Comparison of ENCODE assay signal across 8 cellular contexts in the genomic region with DNA sequence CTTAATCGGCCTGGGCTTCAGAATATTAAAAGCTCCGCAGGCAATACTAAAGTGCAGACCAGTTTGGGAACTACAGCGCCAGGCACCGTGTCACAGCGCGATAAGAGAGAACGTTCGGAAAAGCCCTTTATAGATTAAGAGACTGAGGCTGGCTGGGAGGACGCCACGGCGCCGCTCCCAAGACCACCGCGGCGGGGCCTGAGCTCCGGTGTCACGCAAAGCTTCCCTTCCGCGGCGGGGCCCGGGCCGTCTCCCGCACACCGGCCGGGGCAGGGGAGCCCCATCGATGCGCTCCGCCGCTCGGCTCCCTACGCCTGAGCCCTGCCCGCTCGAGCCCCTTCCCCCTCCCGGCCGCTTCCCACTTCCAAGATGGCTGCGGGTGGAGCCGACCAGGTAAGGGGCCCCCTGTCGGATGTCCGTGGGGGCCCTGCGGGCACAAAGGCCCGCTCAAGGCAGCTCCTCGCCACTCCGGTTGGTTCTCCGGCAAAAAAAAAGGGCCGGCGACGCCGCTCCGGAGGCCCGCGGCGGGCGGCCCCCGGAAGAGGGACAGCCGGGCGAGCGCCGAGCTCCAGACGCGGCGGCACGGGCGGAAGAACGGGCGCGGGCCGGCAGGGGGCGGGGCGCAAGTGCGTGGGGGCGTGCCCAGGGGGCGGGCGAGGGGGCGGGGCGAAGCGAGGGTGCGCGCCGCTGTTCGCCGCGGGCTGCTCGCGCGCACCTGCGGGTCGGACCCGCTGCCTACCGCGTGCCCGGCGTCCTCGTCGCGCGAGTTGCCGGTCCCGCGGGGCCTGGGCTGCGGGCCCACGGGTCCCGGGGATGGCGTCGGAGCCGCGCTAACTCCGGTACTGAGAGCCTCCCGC. TPM values are rescaled to one million over a fixed set of nuclear protein-coding genes. Genes with fewer than 3 reads are reported as not detected.
A peak's percentile ranks its signal among the peaks of the same experiment; 100 is the strongest.
DNase-seq lines count a peak whose midpoint lies in the region; ATAC-seq and TF ChIP-seq lines count a peak whose summit lies in the region.

A gene with protein sequence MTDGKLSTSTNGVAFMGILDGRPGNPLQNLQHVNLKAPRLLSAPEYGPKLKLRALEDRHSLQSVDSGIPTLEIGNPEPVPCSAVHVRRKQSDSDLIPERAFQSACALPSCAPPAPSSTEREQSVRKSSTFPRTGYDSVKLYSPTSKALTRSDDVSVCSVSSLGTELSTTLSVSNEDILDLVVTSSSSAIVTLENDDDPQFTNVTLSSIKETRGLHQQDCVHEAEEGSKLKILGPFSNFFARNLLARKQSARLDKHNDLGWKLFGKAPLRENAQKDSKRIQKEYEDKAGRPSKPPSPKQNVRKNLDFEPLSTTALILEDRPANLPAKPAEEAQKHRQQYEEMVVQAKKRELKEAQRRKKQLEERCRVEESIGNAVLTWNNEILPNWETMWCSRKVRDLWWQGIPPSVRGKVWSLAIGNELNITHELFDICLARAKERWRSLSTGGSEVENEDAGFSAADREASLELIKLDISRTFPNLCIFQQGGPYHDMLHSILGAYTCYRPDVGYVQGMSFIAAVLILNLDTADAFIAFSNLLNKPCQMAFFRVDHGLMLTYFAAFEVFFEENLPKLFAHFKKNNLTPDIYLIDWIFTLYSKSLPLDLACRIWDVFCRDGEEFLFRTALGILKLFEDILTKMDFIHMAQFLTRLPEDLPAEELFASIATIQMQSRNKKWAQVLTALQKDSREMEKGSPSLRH (plus strand): TSS at position 714 of the 857 bp plus-strand sequence. CDS start 13,564 bp downstream, outside the sequence.

- intact Hi-C loops in activated CD4-positive, alpha-beta T cell treated with anti-CD3 and anti-CD28 coated beads for 36 hours (cut with DNase I, micrococcal nuclease), result loop anchor here (1.0 to 5.0 kb wide), 12 partner anchors 78 to 1249 kb away; a partner anchor contains a TSS
- intact Hi-C loops in left colon (cut with DNase I, micrococcal nuclease), result no loop called here

- CTCF ChIA-PET in AG04450 (lab: Charles Lee), result interaction anchor here (0.6 to 1.8 kb wide), 16 partner anchors 9 to 323 kb away, joined by 3 to 10 read pairs (median 4); a partner anchor contains a TSS
- CTCF ChIA-PET in activated CD4-positive, alpha-beta T cell treated with anti-CD3 and anti-CD28 coated beads for 36 hours (lab: Charles Lee), result interaction anchor here (1.0 to 2.6 kb wide), 10 partner anchors 8 to 193 kb away, joined by 4 to 14 read pairs (median 7); a partner anchor contains a TSS

- TF ChIP-seq CTCF in AG04450 (IDR thresholded peaks at IDR 0.05; ENCODE audit: low read depth, low read length) (peak; percentile 23; the same call in 1 of the 2 replicates), choroid plexus epithelial cell (conservative IDR thresholded peaks at IDR 0.05; ENCODE audit: low read depth, low read length) (no peak)

- H3K27me3 Mint-ChIP-seq in activated CD4-positive, alpha-beta T cell treated with anti-CD3 and anti-CD28 coated beads for 36 hours, result peaks cover 3% of the 10 kb centered on the region

- H3K9me3 ChIP-seq in AG04450 (ENCODE audit: control insufficient read depth, insufficient read depth, low read length), result no peaks in the 10 kb centered on the region; the same call in 1 of the 2 replicates

- no peaks in the 10 kb centered on the region for H3K9me3 Mint-ChIP-seq in activated CD4-positive, alpha-beta T cell treated with anti-CD3 and anti-CD28 coated beads for 36 hours (ENCODE audit: low read depth)

- H3K27ac ChIP-seq in AG04450 (ENCODE audit: low read depth, low read length), result peak within 1 kb of the TSS; percentile 94

- POLR2A ChIA-PET in AG04450 (lab: Yijun Ruan, JAX), result interaction anchor here (0.5 to 1.6 kb wide), 24 partner anchors 10 to 269 kb away, joined by 3 to 21 read pairs (median 4); a partner anchor contains a TSS
- POLR2A ChIA-PET in activated CD4-positive, alpha-beta T cell treated with anti-CD3 and anti-CD28 coated beads for 36 hours (lab: Charles Lee), result interaction anchor here (0.6 to 1.8 kb wide), 9 partner anchors 10 to 1549 kb away, joined by 3 to 10 read pairs (median 3); a partner anchor contains a TSS

- DNase-seq in AG04450 (ENCODE audit: low read depth, low spot score) (peak; percentile 51), NCI-H2227 treated with DMSO at 0.1 percent for 48 hours (lab: John Stamatoyannopoulos, UW) (peak; percentile 64), choroid plexus epithelial cell (ENCODE audit: low read depth) (peak; percentile 88), left colon (peak; percentile 90 to 92)
- peak; percentile 92 for DNase-seq in activated CD4-positive, alpha-beta T cell treated with anti-CD3 and anti-CD28 coated beads for 36 hours
- DNase-seq in stimulated activated CD4-positive, alpha-beta T cell treated with anti-CD3 and anti-CD28 coated beads, Interleukin-1b, Interleukin-23, amount 100 ng/mL, for 48 hours, result peak; percentile 87

- peak within 1 kb of the TSS; percentile 94 for H3K4me3 Mint-ChIP-seq in activated CD4-positive, alpha-beta T cell treated with anti-CD3 and anti-CD28 coated beads for 36 hours

- peaks cover 3% of the 10 kb centered on the region for H3K27me3 ChIP-seq in AG04450 (ENCODE audit: control insufficient read depth, insufficient read depth, low read length)

- peaks cover 8% of the 10 kb centered on the region for H3K36me3 Mint-ChIP-seq in activated CD4-positive, alpha-beta T cell treated with anti-CD3 and anti-CD28 coated beads for 36 hours (ENCODE audit: low read depth)

- H3K27ac Mint-ChIP-seq in activated CD4-positive, alpha-beta T cell treated with anti-CD3 and anti-CD28 coated beads for 36 hours, result peak within 1 kb of the TSS; percentile 90

- H3K4me1 Mint-ChIP-seq in activated CD4-positive, alpha-beta T cell treated with anti-CD3 and anti-CD28 coated beads for 36 hours, result peaks cover 44% of the 10 kb centered on the region

- peak within 1 kb of the TSS; percentile 73 for H3K4me3 ChIP-seq in AG04450 (ENCODE audit: low read depth, low read length)
- H3K4me3 ChIP-seq in choroid plexus epithelial cell (ENCODE audit: low read depth, low read length), result peak within 1 kb of the TSS; percentile 79

- ATAC-seq in GM18870 (IDR thresholded peaks at IDR 0.05; ENCODE audit: unreplicated experiment) (peak; percentile 66), HG03108 (IDR thresholded peaks at IDR 0.05; ENCODE audit: unreplicated experiment) (peak; percentile 88), left colon (peak; percentile 87)
- peak; percentile 89 for ATAC-seq in activated CD4-positive, alpha-beta T cell treated with anti-CD3 and anti-CD28 coated beads for 36 hours

RNA-seq across cellular contexts. Expression of the gene that starts here (rescaled TPM):
- 46.3 and 47.1 TPM in 2 replicates for polyA plus RNA-seq in AG04450 (2011; rRNA removed)
- 43.8 and 50.4 TPM in 2 replicates for polyA minus RNA-seq in AG04450 (2011; rRNA and poly(A)+ RNA removed)
- total RNA-seq in activated CD4-positive, alpha-beta T cell treated with anti-CD3 and anti-CD28 coated beads for 36 hours, result 10 to 100 TPM; 36.7 to 44.0 TPM
- total RNA-seq in left colon, result 10 to 100 TPM; 53.1 to 56.6 TPM

Comparison
In these comparisons a context has a peak if more than half of its experiments do, and no peak if none do; other contexts are left out.
1. Peak in every context shown above with its lines: DNase-seq, ATAC-seq, H3K4me3 ChIP-seq and H3K27ac ChIP-seq.
2. intact Hi-C loops: an anchor here in activated CD4-positive, alpha-beta T cell treated with anti-CD3 and anti-CD28 coated beads for 36 hours (1.0 to 5.0 kb wide); none called in left colon.